Comparison of ENCODE assay signal across 1 cellular context in genomic region chr21:46057111-46057709, GRCh38.
TF ChIP-seq lines count a peak whose summit lies in the region.

No MANE protein-coding gene starts in this region.

TF ChIP-seq in IMR-90, 13 proteins besides CTCF, POLR2A, EP300 and RAD21 (continued from another document):
- no peak for TF ChIP-seq ELK1 (IDR thresholded peaks at IDR 0.05; ENCODE audit: borderline replicate concordance, low read depth, low read length)
- TF ChIP-seq CEBPB (IDR thresholded peaks at IDR 0.05; ENCODE audit: low read depth, low read length) = no peak
- TF ChIP-seq RFX5 (IDR thresholded peaks at IDR 0.05; ENCODE audit: low read depth, low read length) = no peak
- no peak for TF ChIP-seq BHLHE40 (IDR thresholded peaks at IDR 0.05; ENCODE audit: low read depth, low read length)
- no peak for TF ChIP-seq SMC3 (IDR thresholded peaks at IDR 0.05; ENCODE audit: low read depth, low read length)
- TF ChIP-seq NFE2L2 (IDR thresholded peaks at IDR 0.05; ENCODE audit: low read depth, low read length) = no peak
- TF ChIP-seq MAZ (IDR thresholded peaks at IDR 0.05; ENCODE audit: borderline replicate concordance, low read depth, low read length) = no peak
- TF ChIP-seq FOS (IDR thresholded peaks at IDR 0.05; ENCODE audit: low read depth, low read length) = no peak
- TF ChIP-seq USF2 (IDR thresholded peaks at IDR 0.05; ENCODE audit: low read depth, low read length) = no peak
- TF ChIP-seq MXI1 (IDR thresholded peaks at IDR 0.05; ENCODE audit: borderline replicate concordance, low read depth, low read length) = no peak
- TF ChIP-seq MAFK (IDR thresholded peaks at IDR 0.05; ENCODE audit: low read depth, low read length) = no peak
- no peak for TF ChIP-seq RCOR1 (IDR thresholded peaks at IDR 0.05; ENCODE audit: insufficient replicate concordance, low read length)
